30 cellular contexts compared by ENCODE assay signal in genomic region chr17:45688353-45688752, GRCh38.
A peak's percentile ranks its signal among the peaks of the same experiment; 100 is the strongest.
DNase-seq lines count a peak whose midpoint lies in the region; ATAC-seq, FAIRE-seq and TF ChIP-seq lines count a peak whose summit lies in the region.
"Had no signal": no experiment of that assay in that cellular context is flagged by ENCODE, and none has a peak within 500 bp of the region (broad histone marks: within the 10 kb centered on the region; RNA-seq: fewer than 3 reads in every experiment).

No MANE protein-coding gene starts in this region.

- in situ Hi-C loops in HepG2 (cut with HindIII; ENCODE audit: extremely low pct_ligation_motif_present, low pct_unique_long_range_greater_than_20kb): no loop called here
- in situ Hi-C loops in SK-MEL-5 (cut with HindIII; ENCODE audit: low pct_unique_long_range_greater_than_20kb, low sequenced_read_pairs): no loop called here

- H3K36me3 ChIP-seq in HepG2 (replicated peaks in 1 of 2; ENCODE audit: control insufficient read depth in 1 of 2, insufficient read depth in 2 of 2, low read length in 2 of 2) (no peaks in the 10 kb centered on the region), right lobe of liver (no peaks in the 10 kb centered on the region)
- H3K36me3 ChIP-seq: breast epithelium, SJSA1, uterus had no signal

- peaks cover 7% of the 10 kb centered on the region for H3K27me3 Mint-ChIP-seq in glutamatergic neuron (ENCODE audit: unreplicated experiment)

- POLR2A ChIA-PET in HepG2 (lab: Yijun Ruan, JAX): interaction anchor here (0.7 kb wide), 1 partner anchor 621 kb away, joined by 4 read pairs; no protein-coding TSS in a partner anchor

- BruUV-seq in HepG2 (replicated peaks; lab: Mats Ljungman, UMichigan): no TSS peak

- peaks cover 40% of the 10 kb centered on the region for H3K4me1 Mint-ChIP-seq in glutamatergic neuron (ENCODE audit: low read depth, unreplicated experiment)

- CTCF ChIA-PET in HepG2 (lab: Yijun Ruan, JAX; ENCODE audit: low intra/inter-chr PET ratio, low total read pairs): no interaction called here

- no peak overlapping the region for H3K27ac ChIP-seq in HepG2 (ENCODE audit: extremely low read length, insufficient read depth, low read length)
- H3K27ac ChIP-seq in right lobe of liver: no peak overlapping the region
- H3K27ac ChIP-seq: breast epithelium, KMS-11, parathyroid adenoma, SJSA1, uterus had no signal

- peak overlapping the region; percentile 64 for H3K4me3 Mint-ChIP-seq in glutamatergic neuron (ENCODE audit: unreplicated experiment)
- H3K4me3 Mint-ChIP-seq: CD8-positive, alpha-beta T cell had no signal

- TF ChIP-seq EP300 in HepG2 (IDR thresholded peaks at IDR 0.05; ENCODE audit: low read depth in 2 of 2, low read length in 2 of 2) (no peak), HepG2 (CRISPR knock-in tag; IDR thresholded peaks at IDR 0.05; ENCODE audit: borderline replicate concordance) (no peak)

- H3K4me1 ChIP-seq in HepG2 (ENCODE audit: insufficient read depth, low read length) (no peaks in the 10 kb centered on the region), right lobe of liver (no peaks in the 10 kb centered on the region)
- H3K4me1 ChIP-seq: breast epithelium, parathyroid adenoma, SJSA1, uterus had no signal

- H3K4me2 ChIP-seq in HepG2 (ENCODE audit: low read depth, low read length): no peak overlapping the region
- H3K4me2 ChIP-seq: KMS-11 had no signal

- TF ChIP-seq POLR2A in HepG2 (IDR thresholded peaks at IDR 0.05; ENCODE audit: insufficient read depth in 1 of 2, low read depth in 2 of 2, low read length in 2 of 2) (no peak), right lobe of liver (IDR thresholded peaks at IDR 0.05) (no peak)

- no peak overlapping the region for H2AFZ ChIP-seq in HepG2 (ENCODE audit: low read length)
- H2AFZ ChIP-seq: parathyroid adenoma had no signal

- no peak for FAIRE-seq in HepG2 (lab: Jason Lieb, UNC)
- FAIRE-seq: A204.1, colon, RCC 7860 had no signal

- peaks cover 11 to 67% of the 10 kb centered on the region in 2 experiments for H3K27me3 ChIP-seq in HepG2 (ENCODE audit: control insufficient read depth in 1 of 2, insufficient read depth in 2 of 2, low read length in 2 of 2)
- no peaks in the 10 kb centered on the region for H3K27me3 ChIP-seq in right lobe of liver
- H3K27me3 ChIP-seq: uterus had no signal

- H4K20me1 ChIP-seq in HepG2 (ENCODE audit: insufficient read depth, low read length): no peaks in the 10 kb centered on the region; the same call in 1 of the 2 replicates

- H3K9me3 Mint-ChIP-seq in glutamatergic neuron (ENCODE audit: unreplicated experiment): peaks cover 3% of the 10 kb centered on the region
- H3K9me3 Mint-ChIP-seq: CD8-positive, alpha-beta T cell had no signal

- H3K9ac ChIP-seq in HepG2 (ENCODE audit: insufficient read depth, low read depth, low read length): no peak overlapping the region
- H3K9ac ChIP-seq: KMS-11, parathyroid adenoma had no signal

- H3K9me3 ChIP-seq in HepG2 (ENCODE audit: low read length): no peaks in the 10 kb centered on the region
- H3K9me3 ChIP-seq in right lobe of liver: no peaks in the 10 kb centered on the region
- H3K9me3 ChIP-seq: breast epithelium, SJSA1, uterus had no signal

- DNase-seq in HepG2 (ENCODE audit: low spot score): no peak
- no peak for DNase-seq in right lobe of liver
- peak; percentile 88 for DNase-seq in SK-MEL-5 (ENCODE audit: low read depth, low spot score)
- DNase-seq in glutamatergic neuron: peak; percentile 49
- no peak for DNase-seq in SW 1271 (lab: John Stamatoyannopoulos, UW)
- DNase-seq in posterior vena cava (ENCODE audit: low spot score): no peak
- no peak for DNase-seq in epidermal melanocyte (ENCODE audit: insufficient read length, low spot score)
- DNase-seq: activated CD4-positive, alpha-beta T cell treated with anti-CD3 and anti-CD28 coated beads, Interleukin-2, amount 50 U/mL, for 48 hours; activated naive CD4-positive, alpha-beta T cell treated with anti-CD3 and anti-CD28 coated beads, Interleukin-2, amount 50 U/mL, for 16 hours; AML-193; amniotic stem cell; CD8-positive, alpha-beta T cell; effector memory CD4-positive, alpha-beta T cell; erythroblast; H7; MV-4-11; NCI-H1436 treated with DMSO at 0.1 percent for 48 hours; NCI-H526; stimulated activated CD4-positive, alpha-beta T cell treated with anti-CD3 and anti-CD28 coated beads, Interleukin-15, amount 100 ng/mL, for 24 hours; stimulated activated naive CD8-positive, alpha-beta T cell treated with anti-CD3 and anti-CD28 coated beads, Interleukin-15, Interleukin-2, amounts not matched to agents 100 U/mL and 50 U/mL, for 24 hours; uterus had no signal

- TF ChIP-seq CTCF in HepG2 (CRISPR knock-in tag; IDR thresholded peaks at IDR 0.05) (no peak), right lobe of liver (IDR thresholded peaks at IDR 0.05) (no peak), glutamatergic neuron (IDR thresholded peaks at IDR 0.05; ENCODE audit: partially characterized antibody, unreplicated experiment) (no peak)

- H3K4me3 ChIP-seq in HepG2 (replicated peaks in 1 of 3; ENCODE audit: insufficient read depth in 1 of 3, low read depth in 2 of 3, low read length in 3 of 3) (no peak overlapping the region), right lobe of liver (no peak overlapping the region)
- H3K4me3 ChIP-seq: breast epithelium, SJSA1, uterus had no signal

- peak overlapping the region; percentile 73 for H3K27ac Mint-ChIP-seq in glutamatergic neuron (ENCODE audit: unreplicated experiment)
- H3K27ac Mint-ChIP-seq: CD8-positive, alpha-beta T cell had no signal

- ATAC-seq in HepG2 (no peak), right lobe of liver (no peak), GM19397 (IDR thresholded peaks at IDR 0.05; ENCODE audit: unreplicated experiment) (no peak)
- ATAC-seq: activated CD4-positive, CD25-positive, alpha-beta regulatory T cell treated with anti-CD3 and anti-CD28 coated beads, Interleukin-2, amount 50 U/mL, for 24 hours; CD8-positive, alpha-beta T cell; stimulated activated naive CD8-positive, alpha-beta T cell treated with anti-CD3 and anti-CD28 coated beads, Interleukin-15, Interleukin-2, amounts not matched to agents 100 U/mL and 50 U/mL, for 24 hours had no signal

- no peaks in the 10 kb centered on the region for H3K79me2 ChIP-seq in HepG2 (ENCODE audit: insufficient read depth, low read length)
- H3K79me2 ChIP-seq: parathyroid adenoma had no signal

- H3K36me3 Mint-ChIP-seq in glutamatergic neuron (ENCODE audit: unreplicated experiment): no peaks in the 10 kb centered on the region
- H3K36me3 Mint-ChIP-seq: CD8-positive, alpha-beta T cell had no signal

- TF ChIP-seq RAD21 in HepG2 (CRISPR knock-in tag; IDR thresholded peaks at IDR 0.05): no peak

- 16% methylated on average over 10 of the region's 10 CpGs for WGBS in HepG2 (ENCODE audit: low lambda C conversion rate)
- WGBS in right lobe of liver (ENCODE audit: insufficient coverage, low coverage, low lambda C conversion rate, missing lambda C conversion rate): 70% methylated on average over 6 of the region's 10 CpGs

- intact Hi-C loops in HepG2 (cut with micrococcal nuclease; ENCODE audit: unreplicated experiment) (no loop called here), right lobe of liver (cut with DNase I) (no loop called here), posterior vena cava (cut with DNase I) (loop anchor here in 1 of 2 donors (5.0 kb wide), 1 partner anchor 686 kb away; no protein-coding TSS in a partner anchor)

TF ChIP-seq in HepG2, 621 proteins besides CTCF, POLR2A, EP300 and RAD21 (continues in another document):
- TF ChIP-seq ZC3H4 (CRISPR knock-in tag; IDR thresholded peaks at IDR 0.05; ENCODE audit: borderline replicate concordance) (no peak), RAD51 (IDR thresholded peaks at IDR 0.05; ENCODE audit: borderline replicate concordance) (peak; percentile 90), ZNF33A (CRISPR knock-in tag; IDR thresholded peaks at IDR 0.05; ENCODE audit: borderline replicate concordance) (no peak), CREB1 (IDR thresholded peaks at IDR 0.05) (peak; percentile 33; the same call in 1 of the 2 replicates), CREB1 (CRISPR knock-in tag; IDR thresholded peaks at IDR 0.05) (no peak)
- TF ChIP-seq, protein P1, sequence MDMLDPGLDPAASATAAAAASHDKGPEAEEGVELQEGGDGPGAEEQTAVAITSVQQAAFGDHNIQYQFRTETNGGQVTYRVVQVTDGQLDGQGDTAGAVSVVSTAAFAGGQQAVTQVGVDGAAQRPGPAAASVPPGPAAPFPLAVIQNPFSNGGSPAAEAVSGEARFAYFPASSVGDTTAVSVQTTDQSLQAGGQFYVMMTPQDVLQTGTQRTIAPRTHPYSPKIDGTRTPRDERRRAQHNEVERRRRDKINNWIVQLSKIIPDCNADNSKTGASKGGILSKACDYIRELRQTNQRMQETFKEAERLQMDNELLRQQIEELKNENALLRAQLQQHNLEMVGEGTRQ (IDR thresholded peaks at IDR 0.05; ENCODE audit: low read depth, low read length): peak; percentile 82
- TF ChIP-seq, protein P1 (CRISPR knock-in tag; IDR thresholded peaks at IDR 0.05; ENCODE audit: borderline replicate concordance): no peak

Comparison
In these comparisons a context has a peak if more than half of its experiments do, and no peak if none do; other contexts are left out.
1. DNase-seq: peak in SK-MEL-5 (single experiment) and glutamatergic neuron (single experiment); none in HepG2 (single experiment), right lobe of liver (0 of 3), SW 1271 (0 of 2), posterior vena cava (single experiment) and epidermal melanocyte (single experiment).